ENCODE assay signal across 36 cellular contexts in genomic region chr22:45407793-45408192, GRCh38. TPM values are rescaled to one million over a fixed set of nuclear protein-coding genes. Genes with fewer than 3 reads are reported as not detected.
"Had no signal": no experiment of that assay in that cellular context is flagged by ENCODE, and none has a peak within 500 bp of the region (broad histone marks: within the 10 kb centered on the region; RNA-seq: fewer than 3 reads in every experiment).

No MANE protein-coding gene starts in this region.

- H3K27me3 ChIP-seq: MG63 had no signal

- DNase-seq: Karpas-422, Kasumi-1, MG63, MM.1S, MV-4-11, NCI-H1048, NCI-H1092, NCI-H1092 treated with DMSO at 0.1 percent for 48 hours, NCI-H1105, NCI-H1417, NCI-H1417 treated with DMSO at 0.1 percent for 48 hours, NCI-H1436, NCI-H1436 treated with DMSO at 0.1 percent for 48 hours, NCI-H146, NCI-H1694, NCI-H1694 treated with DMSO at 0.1 percent for 48 hours, NCI-H187, NCI-H187 treated with DMSO at 0.1 percent for 48 hours, NCI-H1930, NCI-H2029, NCI-H2029 treated with DMSO at 0.1 percent for 48 hours, NCI-H2081, NCI-H2081 treated with DMSO at 0.1 percent for 48 hours, NCI-H2107, NCI-H2171, NCI-H2171 treated with DMSO at 0.1 percent for 48 hours, NCI-H2227 treated with DMSO at 0.1 percent for 48 hours, NCI-H226, NCI-H345, NCI-H446, NCI-H446 treated with DMSO at 0.1 percent for 48 hours, NCI-H510A, NCI-H510A treated with DMSO at 0.1 percent for 48 hours, NCI-H524 had no signal

- H3K36me3 ChIP-seq: MG63 had no signal

- H3K4me3 ChIP-seq: MG63 had no signal

- H3K9me3 ChIP-seq: MG63 had no signal

RNA-seq across cellular contexts. Expression of gene SMC1B, which starts 5.6 kb away (rescaled TPM):
- total RNA-seq: LHCN-M2, MCF 10A had no signal
